Comparison of ENCODE assay signal across 10 cellular contexts in genomic region chr1:204829133-204829532, GRCh38. TPM values are rescaled to one million over a fixed set of nuclear protein-coding genes. Genes with fewer than 3 reads are reported as not detected.
DNase-seq lines count a peak whose midpoint lies in the region; ATAC-seq and TF ChIP-seq lines count a peak whose summit lies in the region.
"Had no signal": no experiment of that assay in that cellular context is flagged by ENCODE, and none has a peak within 500 bp of the region (broad histone marks: within the 10 kb centered on the region; RNA-seq: fewer than 3 reads in every experiment).

No MANE protein-coding gene starts in this region.

- H3K27ac ChIP-seq in lower lobe of right lung (no peak overlapping the region), substantia nigra (ENCODE audit: low read depth, low read length, poor library complexity, severe bottlenecking) (peak overlapping the region; percentile 88)
- H3K27ac ChIP-seq: KMS-11 had no signal

- H3K36me3 ChIP-seq in lower lobe of right lung, result no peaks in the 10 kb centered on the region

- no peaks in the 10 kb centered on the region for H3K9me3 ChIP-seq in lower lobe of right lung

- intact Hi-C loops in lower lobe of right lung (cut with DNase I), result no loop called here

- peak; percentile 29 for DNase-seq in NCI-H2227 (lab: John Stamatoyannopoulos, UW; ENCODE audit: unreplicated experiment)
- no peak for DNase-seq in NCI-H2227 treated with DMSO at 0.1 percent for 48 hours (lab: John Stamatoyannopoulos, UW)
- peak in 30 of 58 donors; percentile 13 to 72 (median 45) for DNase-seq in anterior cingulate cortex (lab: John Stamatoyannopoulos, UW)
- no peak for DNase-seq in lower lobe of right lung
- DNase-seq in substantia nigra (lab: John Stamatoyannopoulos, UW), result peak in 36 of 49 donors; percentile 9 to 74 (median 48)
- no peak for DNase-seq in occipital lobe (lab: John Stamatoyannopoulos, UW)
- DNase-seq in SKM-1 (lab: John Stamatoyannopoulos, UW; ENCODE audit: unreplicated experiment), result no peak
- DNase-seq: activated CD4-positive, CD25-positive, alpha-beta regulatory T cell had no signal

- no peaks in the 10 kb centered on the region for H3K4me1 ChIP-seq in lower lobe of right lung

- ATAC-seq in lower lobe of right lung (no peak), HG03571 (IDR thresholded peaks at IDR 0.05; ENCODE audit: unreplicated experiment) (no peak)

- TF ChIP-seq CTCF in lower lobe of right lung (IDR thresholded peaks at IDR 0.05), result no peak

- peaks cover 25% of the 10 kb centered on the region for H3K27me3 ChIP-seq in lower lobe of right lung (ENCODE audit: low read depth)

- peak overlapping the region; percentile 42 for H3K4me3 ChIP-seq in lower lobe of right lung

RNA-seq across cellular contexts. Expression of gene NFASC, which starts 41.5 kb away (rescaled TPM):
- total RNA-seq in lower lobe of right lung (12.2 TPM), occipital lobe (32.4 TPM)

Comparison
In these comparisons a context has a peak if more than half of its experiments do, and no peak if none do; other contexts are left out.
1. DNase-seq: peak in NCI-H2227 (single experiment), anterior cingulate cortex (30 of 58) and substantia nigra (36 of 49); none in NCI-H2227 treated with DMSO at 0.1 percent for 48 hours (single experiment), lower lobe of right lung (single experiment), occipital lobe (single experiment) and SKM-1 (single experiment).